In genomic region chr11:65541093-65542010, GRCh38 we compare ENCODE assay signal across 8 cellular contexts.
DNase-seq lines count a peak whose midpoint lies in the region; ATAC-seq and TF ChIP-seq lines count a peak whose summit lies in the region.

No MANE protein-coding gene starts in this region.

- peaks cover 24% of the 10 kb centered on the region for H3K4me1 ChIP-seq in Loucy (ENCODE audit: insufficient read depth, low read length, poor library complexity, severe bottlenecking)

- peaks cover 7% of the 10 kb centered on the region; the same call in 1 of the 2 replicates for H3F3A ChIP-seq in Loucy (ENCODE audit: low read depth)

- H3K27me3 Mint-ChIP-seq in dendritic cell treated with granulocyte-macrophage colony-stimulating factor and Interleukin-4, amounts not matched to agents 40 ng/mL and 50 ng/mL, for 4 days, result peaks cover 12% of the 10 kb centered on the region
- peaks cover 75% of the 10 kb centered on the region for H3K27me3 Mint-ChIP-seq in nephron progenitor cell (ENCODE audit: low read depth, poor library complexity)

- no peaks in the 10 kb centered on the region for H3K9me3 Mint-ChIP-seq in dendritic cell treated with granulocyte-macrophage colony-stimulating factor and Interleukin-4, amounts not matched to agents 40 ng/mL and 50 ng/mL, for 4 days
- H3K9me3 Mint-ChIP-seq in nephron progenitor cell, result no peaks in the 10 kb centered on the region

- peak overlapping the region; percentile 89 for H3K27ac Mint-ChIP-seq in dendritic cell treated with granulocyte-macrophage colony-stimulating factor and Interleukin-4, amounts not matched to agents 40 ng/mL and 50 ng/mL, for 4 days
- H3K27ac Mint-ChIP-seq in nephron progenitor cell, result no peak overlapping the region

- H4K20me1 ChIP-seq in Loucy (ENCODE audit: insufficient read depth, low read length, poor library complexity, severe bottlenecking), result no peaks in the 10 kb centered on the region

- H3K27me3 ChIP-seq in Loucy (ENCODE audit: insufficient read depth, low read length, poor library complexity, severe bottlenecking), result no peaks in the 10 kb centered on the region

- peak overlapping the region; percentile 75 for H3K4me3 Mint-ChIP-seq in dendritic cell treated with granulocyte-macrophage colony-stimulating factor and Interleukin-4, amounts not matched to agents 40 ng/mL and 50 ng/mL, for 4 days
- H3K4me3 Mint-ChIP-seq in nephron progenitor cell, result peak overlapping the region; percentile 70

- H3K4me1 Mint-ChIP-seq in dendritic cell treated with granulocyte-macrophage colony-stimulating factor and Interleukin-4, amounts not matched to agents 40 ng/mL and 50 ng/mL, for 4 days (ENCODE audit: low read depth), result peaks cover 63% of the 10 kb centered on the region
- H3K4me1 Mint-ChIP-seq in nephron progenitor cell, result peaks cover 46% of the 10 kb centered on the region

- no peaks in the 10 kb centered on the region for H3K36me3 ChIP-seq in Loucy (ENCODE audit: insufficient read depth, low read length)

- H2AFZ ChIP-seq in Loucy (ENCODE audit: low read length), result peak overlapping the region; percentile 81; the same call in 1 of the 2 replicates

- H3K79me2 ChIP-seq in Loucy (ENCODE audit: insufficient read depth, low read length), result no peaks in the 10 kb centered on the region

- TF ChIP-seq CTCF in C4-2B (conservative IDR thresholded peaks at IDR 0.05), result no peak; the same call in 1 of the 2 replicates
- TF ChIP-seq CTCF in Loucy (conservative IDR thresholded peaks at IDR 0.05; ENCODE audit: low read length), result peak; percentile 6; the same call in 1 of the 2 replicates
- no peak for TF ChIP-seq CTCF in nephron progenitor cell (IDR thresholded peaks at IDR 0.05)

- DNase-seq in nephron progenitor cell (no peak), RKO (ENCODE audit: low spot score) (no peak), middle frontal gyrus (ENCODE audit: extremely low spot score, low spot score) (no peak)

- no peaks in the 10 kb centered on the region for H3K9me2 ChIP-seq in Loucy (replicated peaks; ENCODE audit: low read depth, low read length)

- peak overlapping the region; percentile 82 for H3K4me2 ChIP-seq in Loucy (ENCODE audit: low read depth, low read length, poor library complexity, severe bottlenecking)

- ATAC-seq in HG03442 (IDR thresholded peaks at IDR 0.05; ENCODE audit: unreplicated experiment), result no peak
- no peak for ATAC-seq in GM21786 (IDR thresholded peaks at IDR 0.05; ENCODE audit: unreplicated experiment)

- intact Hi-C loops in dendritic cell treated with granulocyte-macrophage colony-stimulating factor and Interleukin-4, amounts not matched to agents 40 ng/mL and 50 ng/mL, for 4 days (cut with micrococcal nuclease), result no loop called here

- peak overlapping the region; percentile 53 for H3K9ac ChIP-seq in Loucy (ENCODE audit: low read depth, low read length, poor library complexity, severe bottlenecking)

- H3K27ac ChIP-seq in C4-2B, result peak overlapping the region; percentile 95

- H3K4me3 ChIP-seq in Loucy (ENCODE audit: low read length, poor library complexity, severe bottlenecking), result peak overlapping the region; percentile 71

- H3K36me3 Mint-ChIP-seq in dendritic cell treated with granulocyte-macrophage colony-stimulating factor and Interleukin-4, amounts not matched to agents 40 ng/mL and 50 ng/mL, for 4 days (ENCODE audit: low read depth), result peaks cover 31% of the 10 kb centered on the region
- peaks cover 20% of the 10 kb centered on the region for H3K36me3 Mint-ChIP-seq in nephron progenitor cell (ENCODE audit: low read depth)

- H3K9me3 ChIP-seq in Loucy (ENCODE audit: insufficient read depth, low read depth, low read length), result no peaks in the 10 kb centered on the region
